26 cellular contexts compared by ENCODE assay signal in genomic region chr4:38788327-38788726, GRCh38. TPM values are rescaled to one million over a fixed set of nuclear protein-coding genes. Genes with fewer than 3 reads are reported as not detected.
A peak's percentile ranks its signal among the peaks of the same experiment; 100 is the strongest.
DNase-seq lines count a peak whose midpoint lies in the region; ATAC-seq, FAIRE-seq and TF ChIP-seq lines count a peak whose summit lies in the region.
"Had no signal": no experiment of that assay in that cellular context is flagged by ENCODE, and none has a peak within 500 bp of the region (broad histone marks: within the 10 kb centered on the region; RNA-seq: fewer than 3 reads in every experiment).

No MANE protein-coding gene starts in this region.

- H3K36me3 ChIP-seq in endothelial cell of umbilical vein (ENCODE audit: control insufficient read depth in 2 of 2, extremely low read depth in 1 of 2, insufficient read depth in 2 of 2, low read length in 2 of 2), result no peaks in the 10 kb centered on the region
- H3K36me3 ChIP-seq in right lobe of liver, result no peaks in the 10 kb centered on the region
- no peaks in the 10 kb centered on the region for H3K36me3 ChIP-seq in H7 (replicated peaks; ENCODE audit: control insufficient read depth, insufficient read depth, low read length)
- H3K36me3 ChIP-seq: gastrocnemius medialis had no signal

- WGBS in right lobe of liver (ENCODE audit: insufficient coverage, low coverage, low lambda C conversion rate, missing lambda C conversion rate), result 36% methylated on average over 1 of the region's 1 CpG

- BruUV-seq in Calu3 (replicated peaks; lab: Mats Ljungman, UMichigan) (no TSS peak), endothelial cell of umbilical vein (replicated peaks; lab: Mats Ljungman, UMichigan) (no TSS peak)

- peak; percentile 67 for FAIRE-seq in RCC 7860 (lab: Jason Lieb, UNC)
- peak; percentile 31 for FAIRE-seq in endothelial cell of umbilical vein (lab: Jason Lieb, UNC)
- FAIRE-seq in H54 (lab: Jason Lieb, UNC), result no peak

- no peaks in the 10 kb centered on the region for H4K20me1 ChIP-seq in endothelial cell of umbilical vein (replicated peaks; ENCODE audit: control insufficient read depth, extremely low read depth, insufficient read depth, low read length)

- no peaks in the 10 kb centered on the region for H3K9me1 ChIP-seq in endothelial cell of umbilical vein (replicated peaks; ENCODE audit: control insufficient read depth, extremely low read depth, insufficient read depth, low read length)

- dilution Hi-C loops in endothelial cell of umbilical vein (cut with MboI; ENCODE audit: extremely low pct_ligation_motif_present, low sequenced_read_pairs), result no loop called here

- H3K4me3 ChIP-seq in endothelial cell of umbilical vein (replicated peaks in 1 of 3; ENCODE audit: insufficient read depth in 1 of 3, low read depth in 1 of 3, low read length in 3 of 3) (no peak overlapping the region), right lobe of liver (no peak overlapping the region), H7 (ENCODE audit: insufficient read depth, low read depth, low read length) (no peak overlapping the region)
- H3K4me3 ChIP-seq: gastrocnemius medialis, testis had no signal

- POLR2A ChIA-PET in endothelial cell of umbilical vein (lab: Charles Lee), result interaction anchor here (0.6 kb wide), 1 partner anchor 82 kb away, joined by 5 read pairs; no protein-coding TSS in a partner anchor

- intact Hi-C loops in Calu3 (cut with micrococcal nuclease; ENCODE audit: unreplicated experiment) (loop anchor here (1.0 kb wide), 1 partner anchor 16 kb away; the partner anchor contains the start of gene TLR1), endothelial cell of umbilical vein (cut with micrococcal nuclease) (no loop called here), right lobe of liver (cut with DNase I) (no loop called here)

- H3K27me3 ChIP-seq in endothelial cell of umbilical vein (ENCODE audit: control insufficient read depth in 2 of 2, insufficient read depth in 2 of 2, low read length in 2 of 2) (no peaks in the 10 kb centered on the region), right lobe of liver (no peaks in the 10 kb centered on the region), H7 (ENCODE audit: control insufficient read depth, insufficient read depth, low read length) (no peaks in the 10 kb centered on the region)
- H3K27me3 ChIP-seq: gastrocnemius medialis, testis had no signal

- H3K4me3 Mint-ChIP-seq in Calu3 (ENCODE audit: low read depth, unreplicated experiment), result no peak overlapping the region
- H3K4me3 Mint-ChIP-seq: CD4-positive, CD25-positive, alpha-beta regulatory T cell; endodermal cell had no signal

- H3K27ac ChIP-seq in endothelial cell of umbilical vein (ENCODE audit: insufficient read depth, low read depth, low read length) (no peak overlapping the region), right lobe of liver (peak overlapping the region in 2 of 3 donors; percentile 64 to 73)
- H3K27ac ChIP-seq: gastrocnemius medialis, testis, VCaP had no signal

- TF ChIP-seq POLR2A in endothelial cell of umbilical vein (IDR thresholded peaks at IDR 0.05; ENCODE audit: low read depth, low read length) (no peak), right lobe of liver (IDR thresholded peaks at IDR 0.05) (no peak), H54 (IDR thresholded peaks at IDR 0.05; ENCODE audit: low read depth, low read length) (no peak)

- H3K79me2 ChIP-seq in endothelial cell of umbilical vein (ENCODE audit: control insufficient read depth, insufficient read depth, low read length), result no peaks in the 10 kb centered on the region

- H3K4me1 ChIP-seq in endothelial cell of umbilical vein (ENCODE audit: control insufficient read depth, extremely low read depth, insufficient read depth, low read length) (no peaks in the 10 kb centered on the region), right lobe of liver (peaks cover 0 to 26% (median 5%) of the 10 kb centered on the region in 4 donors)
- H3K4me1 ChIP-seq: gastrocnemius medialis, testis had no signal

- no peak overlapping the region for H3K9ac ChIP-seq in endothelial cell of umbilical vein (replicated peaks; ENCODE audit: extremely low read depth, insufficient read depth, low read length)

- no peaks in the 10 kb centered on the region for H3K27me3 Mint-ChIP-seq in Calu3 (ENCODE audit: unreplicated experiment)

- CTCF ChIA-PET in Calu3 (lab: Charles Lee) (no interaction called here), endothelial cell of umbilical vein (lab: Charles Lee) (interaction anchor here (0.7 to 2.4 kb wide), 2 partner anchors 12 to 17 kb away, joined by 3 to 15 read pairs; partner anchors contain the start of gene TLR1)

- peaks cover 10% of the 10 kb centered on the region for H3K4me1 Mint-ChIP-seq in Calu3 (ENCODE audit: low read depth, unreplicated experiment)
- H3K4me1 Mint-ChIP-seq: endodermal cell had no signal

- ATAC-seq in right lobe of liver, result peak in 2 of 4 donors; percentile 4 to 58
- ATAC-seq: gastrocnemius medialis, left colon had no signal

- H3K9me3 ChIP-seq in endothelial cell of umbilical vein (replicated peaks; ENCODE audit: control insufficient read depth, insufficient read depth, low read length) (no peaks in the 10 kb centered on the region), right lobe of liver (no peaks in the 10 kb centered on the region)
- H3K9me3 ChIP-seq: gastrocnemius medialis, testis had no signal

- no peak for TF ChIP-seq CTCF in Calu3 (IDR thresholded peaks at IDR 0.05; ENCODE audit: unreplicated experiment)
- TF ChIP-seq CTCF in endothelial cell of umbilical vein (IDR thresholded peaks at IDR 0.05; ENCODE audit: extremely low read depth in 1 of 2, insufficient read depth in 1 of 2, low read depth in 1 of 2, low read length in 2 of 2), result no peak
- no peak for TF ChIP-seq CTCF in right lobe of liver (IDR thresholded peaks at IDR 0.05)

- no peak for DNase-seq in Calu3
- DNase-seq in RCC 7860 (ENCODE audit: low spot score), result peak; percentile 56
- DNase-seq in endothelial cell of umbilical vein (ENCODE audit: low read depth, low spot score), result peak; percentile 57
- no peak for DNase-seq in right lobe of liver
- DNase-seq in H54 (ENCODE audit: insufficient read length, low spot score), result no peak
- DNase-seq in mucosa of gallbladder (ENCODE audit: low spot score), result no peak
- DNase-seq in central memory CD4-positive, alpha-beta T cell, result no peak
- DNase-seq in H7, result no peak
- DNase-seq: activated CD4-positive, alpha-beta T cell treated with anti-CD3 and anti-CD28 coated beads, Interleukin-2, amount 50 U/mL, for 4 hours; activated effector memory CD4-positive, alpha-beta T cell treated with anti-CD3 and anti-CD28 coated beads, Interleukin-2, amount 50 U/mL, for 16 hours; CD4-positive, CD25-positive, alpha-beta regulatory T cell; DND-41; endodermal cell; gastrocnemius medialis; left colon; NCI-H1417; NCI-H774; retina; stimulated activated CD4-positive, alpha-beta T cell treated with anti-CD3 and anti-CD28 coated beads, Interleukin-15, amount 100 ng/mL, for 24 hours; T-helper 2 cell; testis had no signal

- H2AFZ ChIP-seq in endothelial cell of umbilical vein (ENCODE audit: low read depth, low read length), result no peak overlapping the region

- peak overlapping the region; percentile 22 for H3K27ac Mint-ChIP-seq in Calu3 (ENCODE audit: unreplicated experiment)
- H3K27ac Mint-ChIP-seq: CD4-positive, CD25-positive, alpha-beta regulatory T cell; endodermal cell had no signal

- no peaks in the 10 kb centered on the region for H3K9me3 Mint-ChIP-seq in Calu3 (ENCODE audit: low read depth, unreplicated experiment)
- H3K9me3 Mint-ChIP-seq: endodermal cell had no signal

- no peaks in the 10 kb centered on the region for H3K36me3 Mint-ChIP-seq in Calu3 (ENCODE audit: insufficient read depth, unreplicated experiment)

- no peak overlapping the region for H3K4me2 ChIP-seq in endothelial cell of umbilical vein (ENCODE audit: insufficient read depth, low read length)

TF ChIP-seq in endothelial cell of umbilical vein, 7 proteins besides CTCF, POLR2A, EP300 and RAD21 (continues in another document):
- TF ChIP-seq MYC (IDR thresholded peaks at IDR 0.05; ENCODE audit: low read depth, low read length), result no peak
- TF ChIP-seq GATA2 (IDR thresholded peaks at IDR 0.05; ENCODE audit: insufficient read depth, insufficient read length, low read depth, low read length), result no peak
- TF ChIP-seq JUN (IDR thresholded peaks at IDR 0.05; ENCODE audit: borderline replicate concordance, insufficient read depth, insufficient read length, low read depth), result no peak
- TF ChIP-seq FOS (IDR thresholded peaks at IDR 0.05; ENCODE audit: borderline replicate concordance, insufficient read depth, low read length), result no peak
- no peak for TF ChIP-seq MAX (IDR thresholded peaks at IDR 0.05; ENCODE audit: insufficient read depth, insufficient read length)
- no peak for TF ChIP-seq POLR2AphosphoS5 (IDR thresholded peaks at IDR 0.05; ENCODE audit: insufficient read depth, low read depth, low read length)

RNA-seq across cellular contexts. Expression of gene TLR10, which starts 5.5 kb away (rescaled TPM):
- not detected in 2 replicates for total RNA-seq in Calu3 (2022)
- total RNA-seq in endothelial cell of umbilical vein, result not detected in 2 replicates
- not detected in 2 replicates for polyA plus RNA-seq in endothelial cell of umbilical vein
- polyA plus RNA-seq in endothelial cell of umbilical vein (2011; cell fraction: cytosol; rRNA removed), result not detected in 2 replicates
- polyA plus RNA-seq in endothelial cell of umbilical vein (2011; cell fraction: nucleus; rRNA removed), result not detected in 2 replicates
- polyA plus RNA-seq in endothelial cell of umbilical vein (2012), result not detected in 2 replicates
- not detected in 2 replicates for polyA minus RNA-seq in endothelial cell of umbilical vein
- not detected for polyA minus RNA-seq in endothelial cell of umbilical vein (2011; cell fraction: cytosol; rRNA and poly(A)+ RNA removed)
- polyA minus RNA-seq in endothelial cell of umbilical vein (2011; cell fraction: nucleus; rRNA and poly(A)+ RNA removed), result not detected in 2 replicates
- under 1 TPM in 4 of 6 experiments, not detected in 2; 0.16 to 0.68 (median 0.39) TPM for total RNA-seq in right lobe of liver
- total RNA-seq in mucosa of gallbladder, result 0.98 TPM
- not detected in 2 replicates for total RNA-seq in H7 (2014; rRNA removed; shearing (Covaris generic))
- total RNA-seq: endodermal cell, gastrocnemius medialis, HT1080, LHCN-M2 had no signal
- polyA plus RNA-seq: AG04450 had no signal

RNA-seq across cellular contexts. Expression of gene TLR1, which starts 16.3 kb away (rescaled TPM):
- total RNA-seq in Calu3 (2022) (1.1 and 1.3 TPM in 2 replicates), endothelial cell of umbilical vein (2.7 and 4.6 TPM in 2 replicates), right lobe of liver (10 to 100 TPM in 1 of 6 experiments, 1 to 10 TPM in 5; 5.1 to 10.5 (median 7.8) TPM), mucosa of gallbladder (16.6 TPM)
- 0.59 and 0.81 TPM in 2 replicates for polyA plus RNA-seq in endothelial cell of umbilical vein
- 0.75 and 0.87 TPM in 2 replicates for polyA plus RNA-seq in endothelial cell of umbilical vein (2011; cell fraction: cytosol; rRNA removed)
- polyA plus RNA-seq in endothelial cell of umbilical vein (2011; cell fraction: nucleus; rRNA removed), result 0.53 and 0.66 TPM in 2 replicates
- 0.94 and 1.8 TPM in 2 replicates for polyA plus RNA-seq in endothelial cell of umbilical vein (2012)
- 1.5 and 3.0 TPM in 2 replicates for polyA minus RNA-seq in endothelial cell of umbilical vein
- polyA minus RNA-seq in endothelial cell of umbilical vein (2011; cell fraction: cytosol; rRNA and poly(A)+ RNA removed), result not detected
- polyA minus RNA-seq in endothelial cell of umbilical vein (2011; cell fraction: nucleus; rRNA and poly(A)+ RNA removed), result 1.2 and 1.5 TPM in 2 replicates
- total RNA-seq in H7 (2014; rRNA removed; shearing (Covaris generic)), result 0.03 TPM in 1 of 2 replicates, not detected in the other
- total RNA-seq: HT1080 had no signal
- polyA plus RNA-seq: neural cell had no signal

Comparison
In these comparisons a context has a peak if more than half of its experiments do, and no peak if none do; other contexts are left out.
1. DNase-seq: peak in RCC 7860 (single experiment) and endothelial cell of umbilical vein (single experiment); none in Calu3 (single experiment), right lobe of liver (0 of 3), H54 (single experiment), mucosa of gallbladder (single experiment), central memory CD4-positive, alpha-beta T cell (single experiment) and H7 (single experiment).